ENCODE assay signal across 22 cellular contexts in the genomic region with DNA sequence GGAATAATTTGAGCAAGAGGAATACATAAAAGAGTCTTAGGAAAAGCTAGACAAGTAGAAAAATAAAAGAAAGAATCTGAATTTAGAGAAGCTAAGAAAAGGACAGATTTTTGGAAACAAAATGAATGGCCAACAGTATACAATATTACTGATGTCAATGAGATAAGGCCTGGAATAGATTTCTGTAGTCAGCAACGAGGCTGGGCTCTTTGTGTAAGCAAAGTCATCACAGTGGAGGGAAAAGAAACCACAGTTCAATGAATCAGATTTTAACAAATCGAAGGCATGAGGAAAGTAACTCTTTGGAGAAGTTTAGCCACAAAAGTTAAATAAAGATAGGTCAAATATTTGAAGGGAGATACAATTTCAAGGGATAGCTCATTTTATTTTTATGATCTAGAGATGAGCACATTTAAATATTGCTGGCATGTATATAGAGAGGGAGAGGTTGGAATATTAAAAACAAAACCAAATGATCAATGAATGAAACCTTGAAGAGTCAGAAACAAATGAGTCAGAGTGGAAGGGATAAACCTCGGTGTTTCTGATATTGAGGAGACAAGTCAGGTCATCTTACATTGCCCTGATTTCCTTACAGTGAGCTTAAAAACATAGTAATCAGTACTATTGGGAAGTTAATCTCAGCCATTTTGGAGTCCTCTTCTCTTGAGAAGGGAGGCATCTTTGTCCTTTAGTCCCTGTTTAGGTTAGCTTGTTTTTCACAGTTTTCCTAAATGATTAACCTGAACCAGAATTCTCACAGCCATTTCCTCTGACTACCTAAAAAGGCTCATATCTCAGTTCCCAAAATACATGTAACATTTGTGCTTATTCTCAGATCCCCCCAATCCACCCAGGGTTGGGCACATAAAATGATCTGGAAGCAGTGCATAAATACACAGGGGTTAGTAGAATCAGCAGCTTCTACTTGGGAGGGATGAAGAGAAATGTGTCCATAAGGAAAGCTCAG.
DNase-seq lines count a peak whose midpoint lies in the region; ATAC-seq, FAIRE-seq and TF ChIP-seq lines count a peak whose summit lies in the region.
"Had no signal": no experiment of that assay in that cellular context is flagged by ENCODE, and none has a peak within 500 bp of the region (broad histone marks: within the 10 kb centered on the region; RNA-seq: fewer than 3 reads in every experiment).

No MANE protein-coding gene starts in this region.

- 0 out of 2 replicates have a peak, but pooled peaks cover 15% of the 10 kb centered on the region for H3K9me2 ChIP-seq in GM23338 (ENCODE audit: insufficient read depth)

- no peak overlapping the region for H3K4me3 ChIP-seq in GM23338
- H3K4me3 ChIP-seq: skin epidermis had no signal

- TF ChIP-seq POLR2A in GM12892 (IDR thresholded peaks at IDR 0.05; ENCODE audit: low read depth, low read length), result no peak

- no peaks in the 10 kb centered on the region for H3K36me3 Mint-ChIP-seq in GM23338 (ENCODE audit: low read depth)
- H3K36me3 Mint-ChIP-seq: memory B cell had no signal

- no peak for DNase-seq in GM12892 (ENCODE audit: insufficient read length)
- no peak for DNase-seq in GM23338 (ENCODE audit: low spot score)
- DNase-seq in DMS153 (lab: John Stamatoyannopoulos, UW), result no peak
- DNase-seq: activated CD8-positive, alpha-beta memory T cell treated with anti-CD3 and anti-CD28 coated beads, Interleukin-2, amount 10 ng/mL, durations not matched to agents 7 days and 5 days; activated naive CD4-positive, alpha-beta T cell; foreskin fibroblast; hippocampal formation; MM.1S; NCI-H187; NCI-H446 treated with DMSO at 0.1 percent for 48 hours; SHP77 treated with DMSO at 0.1 percent for 48 hours; T-helper 17 cell had no signal

- peaks cover 2% of the 10 kb centered on the region for H3K27me3 Mint-ChIP-seq in GM23338 (ENCODE audit: insufficient read depth, low read depth, poor library complexity)
- H3K27me3 Mint-ChIP-seq: activated CD8-positive, alpha-beta memory T cell treated with anti-CD3 and anti-CD28 coated beads, Interleukin-2, amount 10 ng/mL, durations not matched to agents 7 days and 5 days; progenitor cell of endocrine pancreas; T-helper 17 cell had no signal

- H4K20me1 ChIP-seq in GM23338 (replicated peaks; ENCODE audit: insufficient read depth), result no peaks in the 10 kb centered on the region

- no peaks in the 10 kb centered on the region for H3F3A ChIP-seq in GM23338 (replicated peaks; ENCODE audit: low read depth)

- H3K27ac ChIP-seq in GM23338 (ENCODE audit: low read depth), result no peak overlapping the region
- H3K27ac ChIP-seq: skin epidermis had no signal

- no peaks in the 10 kb centered on the region for H3K4me1 ChIP-seq in GM23338 (ENCODE audit: insufficient read depth)

- H3K9me3 Mint-ChIP-seq in GM23338, result peaks cover 2% of the 10 kb centered on the region; the same call in 1 of the 3 replicates
- H3K9me3 Mint-ChIP-seq: memory B cell had no signal

- peak; percentile 77 for ATAC-seq in GM18907 (IDR thresholded peaks at IDR 0.05; ENCODE audit: unreplicated experiment)
- ATAC-seq in GM23338, result no peak
- peak; percentile 89 for ATAC-seq in HG03378 (IDR thresholded peaks at IDR 0.05; ENCODE audit: unreplicated experiment)
- no peak for ATAC-seq in HG02852 (IDR thresholded peaks at IDR 0.05; ENCODE audit: unreplicated experiment)
- no peak for ATAC-seq in GM18519 (IDR thresholded peaks at IDR 0.05; ENCODE audit: low FRiP score, unreplicated experiment)
- no peak for ATAC-seq in GM21723 (IDR thresholded peaks at IDR 0.05; ENCODE audit: unreplicated experiment)
- ATAC-seq: activated CD8-positive, alpha-beta memory T cell treated with anti-CD3 and anti-CD28 coated beads, Interleukin-2, amount 10 ng/mL, durations not matched to agents 7 days and 5 days; T-helper 17 cell had no signal

- H2AFZ ChIP-seq in GM23338, result peak overlapping the region; percentile 32; the same call in 1 of the 2 replicates

- no peaks in the 10 kb centered on the region for H3K27me3 ChIP-seq in GM23338 (ENCODE audit: insufficient read depth)

- TF ChIP-seq CTCF in GM23338 (conservative IDR thresholded peaks at IDR 0.05; ENCODE audit: low read depth in 2 of 2), result no peak

- no peak overlapping the region for H3K4me2 ChIP-seq in GM23338

- FAIRE-seq in GM12892 (lab: Jason Lieb, UNC), result peak; percentile 21
- FAIRE-seq: colon had no signal

- H3K4me3 Mint-ChIP-seq in GM23338, result no peak overlapping the region
- H3K4me3 Mint-ChIP-seq: activated CD8-positive, alpha-beta memory T cell treated with anti-CD3 and anti-CD28 coated beads, Interleukin-2, amount 10 ng/mL, durations not matched to agents 7 days and 5 days; memory B cell; nephron; T-helper 17 cell had no signal

- no peaks in the 10 kb centered on the region for H3K36me3 ChIP-seq in GM23338 (ENCODE audit: insufficient read depth)

- no peaks in the 10 kb centered on the region for H3K4me1 Mint-ChIP-seq in GM23338
- H3K4me1 Mint-ChIP-seq: memory B cell, nephron, T-helper 17 cell had no signal

- no peak overlapping the region for H3K27ac Mint-ChIP-seq in GM23338
- H3K27ac Mint-ChIP-seq: activated CD8-positive, alpha-beta memory T cell treated with anti-CD3 and anti-CD28 coated beads, Interleukin-2, amount 10 ng/mL, durations not matched to agents 7 days and 5 days; memory B cell; nephron; progenitor cell of endocrine pancreas; T-helper 17 cell had no signal

- no peaks in the 10 kb centered on the region for H3K79me2 ChIP-seq in GM23338 (replicated peaks; ENCODE audit: insufficient read depth)

TF ChIP-seq in GM23338, 12 proteins besides CTCF, POLR2A, EP300 and RAD21:
- TF ChIP-seq STAT1 (IDR thresholded peaks at IDR 0.05; ENCODE audit: unreplicated experiment) (no peak), CREB1 (CRISPR knock-in tag; IDR thresholded peaks at IDR 0.05; ENCODE audit: low read depth) (no peak), ZNF462 (CRISPR knock-in tag; IDR thresholded peaks at IDR 0.05) (no peak)
TF ChIP-seq in GM23338: peak in this region for 0.

Comparison
In these comparisons a context has a peak if more than half of its experiments do, and no peak if none do; other contexts are left out.
1. ATAC-seq: peak in GM18907 (single experiment) and HG03378 (single experiment); none in GM23338 (single experiment), HG02852 (single experiment), GM18519 (single experiment) and GM21723 (single experiment).